Comparison of ENCODE assay signal across 1 cellular context in genomic region chr14:94355191-94355794, GRCh38.
TF ChIP-seq lines count a peak whose summit lies in the region.

No MANE protein-coding gene starts in this region.

TF ChIP-seq in SK-N-SH treated with all-trans-retinoic acid at 6 μM for 48 hours, 23 proteins besides CTCF, POLR2A, EP300 and RAD21 (continued from another document):
- TF ChIP-seq, protein P1, sequence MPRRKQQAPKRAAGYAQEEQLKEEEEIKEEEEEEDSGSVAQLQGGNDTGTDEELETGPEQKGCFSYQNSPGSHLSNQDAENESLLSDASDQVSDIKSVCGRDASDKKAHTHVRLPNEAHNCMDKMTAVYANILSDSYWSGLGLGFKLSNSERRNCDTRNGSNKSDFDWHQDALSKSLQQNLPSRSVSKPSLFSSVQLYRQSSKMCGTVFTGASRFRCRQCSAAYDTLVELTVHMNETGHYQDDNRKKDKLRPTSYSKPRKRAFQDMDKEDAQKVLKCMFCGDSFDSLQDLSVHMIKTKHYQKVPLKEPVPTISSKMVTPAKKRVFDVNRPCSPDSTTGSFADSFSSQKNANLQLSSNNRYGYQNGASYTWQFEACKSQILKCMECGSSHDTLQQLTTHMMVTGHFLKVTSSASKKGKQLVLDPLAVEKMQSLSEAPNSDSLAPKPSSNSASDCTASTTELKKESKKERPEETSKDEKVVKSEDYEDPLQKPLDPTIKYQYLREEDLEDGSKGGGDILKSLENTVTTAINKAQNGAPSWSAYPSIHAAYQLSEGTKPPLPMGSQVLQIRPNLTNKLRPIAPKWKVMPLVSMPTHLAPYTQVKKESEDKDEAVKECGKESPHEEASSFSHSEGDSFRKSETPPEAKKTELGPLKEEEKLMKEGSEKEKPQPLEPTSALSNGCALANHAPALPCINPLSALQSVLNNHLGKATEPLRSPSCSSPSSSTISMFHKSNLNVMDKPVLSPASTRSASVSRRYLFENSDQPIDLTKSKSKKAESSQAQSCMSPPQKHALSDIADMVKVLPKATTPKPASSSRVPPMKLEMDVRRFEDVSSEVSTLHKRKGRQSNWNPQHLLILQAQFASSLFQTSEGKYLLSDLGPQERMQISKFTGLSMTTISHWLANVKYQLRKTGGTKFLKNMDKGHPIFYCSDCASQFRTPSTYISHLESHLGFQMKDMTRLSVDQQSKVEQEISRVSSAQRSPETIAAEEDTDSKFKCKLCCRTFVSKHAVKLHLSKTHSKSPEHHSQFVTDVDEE (CRISPR knock-in tag; IDR thresholded peaks at IDR 0.05) = no peak
